5 cellular contexts compared by ENCODE assay signal in genomic region chrY:24622472-24622871, GRCh38. TPM values are rescaled to one million over a fixed set of nuclear protein-coding genes. Genes with fewer than 3 reads are reported as not detected.
"Had no signal": no experiment of that assay in that cellular context is flagged by ENCODE, and none has a peak within 500 bp of the region (broad histone marks: within the 10 kb centered on the region; RNA-seq: fewer than 3 reads in every experiment).

No MANE protein-coding gene starts in this region.

RNA-seq across cellular contexts. Expression of gene BPY2B, which starts 4.7 kb away (rescaled TPM):
- total RNA-seq: HepG2, HT-29, HT1080, IMR-90, K562 had no signal
